8 cellular contexts compared by ENCODE assay signal in genomic region chr15:56821721-56822425, GRCh38.
DNase-seq lines count a peak whose midpoint lies in the region; ATAC-seq, FAIRE-seq and TF ChIP-seq lines count a peak whose summit lies in the region.

No MANE protein-coding gene starts in this region.

- H3K4me3 Mint-ChIP-seq in nephron progenitor cell: no peak overlapping the region

- no peaks in the 10 kb centered on the region for H3K9me3 ChIP-seq in upper lobe of right lung

- intact Hi-C loops in upper lobe of right lung (cut with DNase I): no loop called here

- H3K36me3 Mint-ChIP-seq in nephron progenitor cell (ENCODE audit: low read depth): no peaks in the 10 kb centered on the region

- peaks cover 4% of the 10 kb centered on the region for H3K4me1 ChIP-seq in upper lobe of right lung

- peaks cover 8% of the 10 kb centered on the region for H3K27me3 Mint-ChIP-seq in nephron progenitor cell (ENCODE audit: low read depth, poor library complexity)

- TF ChIP-seq POLR2A in GM12891 (IDR thresholded peaks at IDR 0.05; ENCODE audit: low read depth, low read length): no peak

- peaks cover 44% of the 10 kb centered on the region for H3K4me1 Mint-ChIP-seq in nephron progenitor cell

- H3K9me3 Mint-ChIP-seq in nephron progenitor cell: no peaks in the 10 kb centered on the region

- peak; percentile 7 for DNase-seq in 8988T
- no peak for DNase-seq in GM12891 (ENCODE audit: insufficient read length, low spot score)
- peak; percentile 26 for DNase-seq in NCI-H748 treated with DMSO at 0.1 percent for 48 hours (lab: John Stamatoyannopoulos, UW)
- DNase-seq in activated T-cell treated with anti-CD3 and anti-CD28 coated beads, Interleukin-2, amount 50 U/mL, for 1 hour: peak; percentile 56
- DNase-seq in fibroblast of gingiva (ENCODE audit: low read depth): peak; percentile 64
- DNase-seq in nephron progenitor cell: peak; percentile 53
- no peak for DNase-seq in upper lobe of right lung

- TF ChIP-seq CTCF in nephron progenitor cell (IDR thresholded peaks at IDR 0.05) (peak; percentile 61), upper lobe of right lung (IDR thresholded peaks at IDR 0.05) (peak; percentile 66)

- no peaks in the 10 kb centered on the region for H3K27me3 ChIP-seq in upper lobe of right lung

- peak; percentile 82 for ATAC-seq in HG03066 (IDR thresholded peaks at IDR 0.05; ENCODE audit: low read depth, unreplicated experiment)
- ATAC-seq in upper lobe of right lung: peak; percentile 89

- H3K27ac ChIP-seq in upper lobe of right lung: no peak overlapping the region

- peak; percentile 69 for FAIRE-seq in GM12891 (lab: Jason Lieb, UNC)

- H3K36me3 ChIP-seq in upper lobe of right lung: no peaks in the 10 kb centered on the region

- no peak overlapping the region for H3K4me3 ChIP-seq in upper lobe of right lung

- no peak overlapping the region for H3K27ac Mint-ChIP-seq in nephron progenitor cell

TF ChIP-seq in GM12891, 5 proteins besides CTCF, POLR2A, EP300 and RAD21:
- TF ChIP-seq POLR2AphosphoS5 (IDR thresholded peaks at IDR 0.05; ENCODE audit: low read depth, low read length) (no peak), SPI1 (IDR thresholded peaks at IDR 0.05; ENCODE audit: low read depth, low read length) (no peak), PAX5 (IDR thresholded peaks at IDR 0.05; ENCODE audit: insufficient read depth, low read length, severe bottlenecking) (no peak)

Comparison
In these comparisons a context has a peak if more than half of its experiments do, and no peak if none do; other contexts are left out.
1. DNase-seq: peak in 8988T (single experiment), NCI-H748 treated with DMSO at 0.1 percent for 48 hours (single experiment), activated T-cell treated with anti-CD3 and anti-CD28 coated beads, Interleukin-2, amount 50 U/mL, for 1 hour (single experiment), fibroblast of gingiva (single experiment) and nephron progenitor cell (single experiment); none in GM12891 (single experiment) and upper lobe of right lung (single experiment).